ENCODE assay signal across 19 cellular contexts in the genomic region with DNA sequence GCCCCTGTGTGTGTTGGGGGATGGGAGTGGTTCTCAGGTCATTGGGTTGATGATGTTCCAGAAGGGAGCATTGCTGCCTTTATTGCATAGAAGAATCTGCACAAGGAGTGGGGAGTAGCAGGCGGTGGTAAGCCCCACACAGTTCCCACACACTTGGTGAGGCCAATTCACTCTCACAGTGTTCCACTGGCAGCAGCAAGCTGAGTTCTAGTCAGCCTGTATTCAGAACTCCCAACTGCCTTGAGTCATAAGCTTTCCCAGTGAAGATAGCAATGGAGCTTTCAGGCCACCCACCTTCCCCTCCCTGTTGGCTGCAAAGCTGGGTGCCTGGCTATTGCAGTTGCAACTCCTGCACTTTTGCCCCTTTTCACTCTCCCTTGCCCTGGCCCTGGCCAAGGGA.
"Had no signal": no experiment of that assay in that cellular context is flagged by ENCODE, and none has a peak within 500 bp of the region (broad histone marks: within the 10 kb centered on the region; RNA-seq: fewer than 3 reads in every experiment).

No MANE protein-coding gene starts in this region.

- H3K27me3 ChIP-seq: hepatocyte, neutrophil, tibial nerve had no signal

- H3K27ac ChIP-seq: hepatocyte, neutrophil, tibial nerve had no signal

- H3K4me1 Mint-ChIP-seq: activated CD4-positive, alpha-beta T cell treated with anti-CD3 and anti-CD28 coated beads for 36 hours; activated CD8-positive, alpha-beta memory T cell treated with anti-CD3 and anti-CD28 coated beads, Interleukin-2, amount 10 ng/mL, durations not matched to agents 7 days and 5 days; activated naive CD8-positive, alpha-beta T cell treated with anti-CD3 and anti-CD28 coated beads, Interleukin-2, amount 10 ng/mL, durations not matched to agents 7 days and 5 days; natural killer cell; WTC11 had no signal

- H3K4me3 Mint-ChIP-seq: activated CD4-positive, alpha-beta memory T cell treated with anti-CD3 and anti-CD28 coated beads for 36 hours; activated CD4-positive, alpha-beta T cell treated with anti-CD3 and anti-CD28 coated beads for 36 hours; activated CD8-positive, alpha-beta memory T cell treated with anti-CD3 and anti-CD28 coated beads, Interleukin-2, amount 10 ng/mL, durations not matched to agents 7 days and 5 days; activated naive CD8-positive, alpha-beta T cell treated with anti-CD3 and anti-CD28 coated beads, Interleukin-2, amount 10 ng/mL, durations not matched to agents 7 days and 5 days; brain; natural killer cell; stimulated activated naive CD8-positive, alpha-beta T cell treated with anti-CD3 and anti-CD28 coated beads, Interleukin-15, Interleukin-2, amounts not matched to agents 100 ng/mL and 50 ng/mL, for 24 hours; WTC11 had no signal

- H3K27ac Mint-ChIP-seq: activated CD4-positive, alpha-beta memory T cell treated with anti-CD3 and anti-CD28 coated beads for 36 hours; activated CD4-positive, alpha-beta T cell treated with anti-CD3 and anti-CD28 coated beads for 36 hours; activated CD8-positive, alpha-beta memory T cell treated with anti-CD3 and anti-CD28 coated beads, Interleukin-2, amount 10 ng/mL, durations not matched to agents 7 days and 5 days; activated naive CD8-positive, alpha-beta T cell treated with anti-CD3 and anti-CD28 coated beads, Interleukin-2, amount 10 ng/mL, durations not matched to agents 7 days and 5 days; activated T-helper 2 cell treated with anti-CD3 and anti-CD28 coated beads, Interferon-gamma antibody, Interleukin-2, Interleukin-4, amounts not matched to agents 10 μg/mL and 5 μg/mL and 100 μg/mL, durations not matched to agents 14 hours and 24 hours and 36 hours; brain; natural killer cell; stimulated activated naive CD8-positive, alpha-beta T cell treated with anti-CD3 and anti-CD28 coated beads, Interleukin-15, Interleukin-2, amounts not matched to agents 100 ng/mL and 50 ng/mL, for 24 hours; WTC11 had no signal

- H3K27me3 Mint-ChIP-seq: activated CD4-positive, alpha-beta memory T cell treated with anti-CD3 and anti-CD28 coated beads for 36 hours; activated CD4-positive, alpha-beta T cell treated with anti-CD3 and anti-CD28 coated beads for 36 hours; activated CD8-positive, alpha-beta memory T cell treated with anti-CD3 and anti-CD28 coated beads, Interleukin-2, amount 10 ng/mL, durations not matched to agents 7 days and 5 days; activated naive CD8-positive, alpha-beta T cell treated with anti-CD3 and anti-CD28 coated beads, Interleukin-2, amount 10 ng/mL, durations not matched to agents 7 days and 5 days; stimulated activated naive CD8-positive, alpha-beta T cell treated with anti-CD3 and anti-CD28 coated beads, Interleukin-15, Interleukin-2, amounts not matched to agents 100 ng/mL and 50 ng/mL, for 24 hours had no signal

- H3K4me3 ChIP-seq: hepatocyte, tibial nerve had no signal

- DNase-seq: activated CD4-positive, alpha-beta memory T cell treated with anti-CD3 and anti-CD28 coated beads for 36 hours; activated CD4-positive, alpha-beta T cell treated with anti-CD3 and anti-CD28 coated beads for 36 hours; activated CD8-positive, alpha-beta memory T cell treated with anti-CD3 and anti-CD28 coated beads, Interleukin-2, amount 10 ng/mL, durations not matched to agents 7 days and 5 days; activated naive CD4-positive, alpha-beta T cell treated with Interleukin-2 at 50 U/mL for 16 hours; activated naive CD8-positive, alpha-beta T cell treated with anti-CD3 and anti-CD28 coated beads, Interleukin-2, amount 10 ng/mL, durations not matched to agents 7 days and 5 days; activated T-cell treated with anti-CD3 and anti-CD28 coated beads, Interleukin-2, amount 50 U/mL, for 1 hour; anterior cingulate cortex; cerebellar nuclear complex; effector CD4-positive, alpha-beta T cell; mesendoderm; natural killer cell had no signal

- H3K36me3 Mint-ChIP-seq: activated CD4-positive, alpha-beta memory T cell treated with anti-CD3 and anti-CD28 coated beads for 36 hours; activated CD8-positive, alpha-beta memory T cell treated with anti-CD3 and anti-CD28 coated beads, Interleukin-2, amount 10 ng/mL, durations not matched to agents 7 days and 5 days; activated naive CD8-positive, alpha-beta T cell treated with anti-CD3 and anti-CD28 coated beads, Interleukin-2, amount 10 ng/mL, durations not matched to agents 7 days and 5 days; brain; natural killer cell had no signal

- ATAC-seq: activated CD4-positive, alpha-beta T cell treated with anti-CD3 and anti-CD28 coated beads for 36 hours; activated CD8-positive, alpha-beta memory T cell treated with anti-CD3 and anti-CD28 coated beads, Interleukin-2, amount 10 ng/mL, durations not matched to agents 7 days and 5 days; esophagus mucosa; natural killer cell; WTC11 had no signal

- H3K36me3 ChIP-seq: neutrophil, tibial nerve had no signal
